Comparison of ENCODE assay signal across 8 cellular contexts in genomic region chr10:75165684-75166622, GRCh38. TPM values are rescaled to one million over a fixed set of nuclear protein-coding genes. Genes with fewer than 3 reads are reported as not detected.
DNase-seq lines count a peak whose midpoint lies in the region; ATAC-seq and TF ChIP-seq lines count a peak whose summit lies in the region.

No MANE protein-coding gene starts in this region.

- no peak overlapping the region for H3K27ac ChIP-seq in suprapubic skin

- in situ Hi-C loops in GM13976 (cut with MboI; ENCODE audit: low sequenced_read_pairs, unreplicated experiment), result no loop called here

- peaks cover 24% of the 10 kb centered on the region for H3K36me3 ChIP-seq in suprapubic skin

- TF ChIP-seq POLR2A in suprapubic skin (IDR thresholded peaks at IDR 0.05), result no peak

- ATAC-seq in GM21576 (IDR thresholded peaks at IDR 0.05; ENCODE audit: unreplicated experiment), result peak; percentile 87

- no peaks in the 10 kb centered on the region for H3K9me3 ChIP-seq in suprapubic skin

- H3K4me1 ChIP-seq in suprapubic skin, result no peaks in the 10 kb centered on the region

- DNase-seq in GM13976 (ENCODE audit: low spot score) (peak; percentile 75), M059J (ENCODE audit: low read depth) (peak; percentile 81), fibroblast of pulmonary artery (ENCODE audit: low read depth) (peak; percentile 51), suprapubic skin (ENCODE audit: low spot score in 2 of 2) (no peak), inferior parietal cortex (ENCODE audit: extremely low spot score) (no peak), OCI-M2 (lab: John Stamatoyannopoulos, UW; ENCODE audit: unreplicated experiment) (no peak)
- no peak for DNase-seq in stimulated activated naive CD4-positive, alpha-beta T cell treated with Interleukin-2 at 50 U/mL for 16 hours (lab: John Stamatoyannopoulos, UW)

- H3K27me3 ChIP-seq in suprapubic skin, result no peaks in the 10 kb centered on the region

- no peak overlapping the region for H3K4me3 ChIP-seq in fibroblast of pulmonary artery (replicated peaks; ENCODE audit: low read depth, low read length)
- no peak overlapping the region for H3K4me3 ChIP-seq in suprapubic skin

- TF ChIP-seq CTCF in GM13976 (IDR thresholded peaks at IDR 0.05; ENCODE audit: borderline replicate concordance, control extremely low read depth, extremely low read depth, insufficient read depth, missing control alignments) (no peak), fibroblast of pulmonary artery (IDR thresholded peaks at IDR 0.05; ENCODE audit: low read length, missing control alignments) (no peak), suprapubic skin (IDR thresholded peaks at IDR 0.05) (no peak)

- TF ChIP-seq EP300 in suprapubic skin (IDR thresholded peaks at IDR 0.05), result no peak

- WGBS in suprapubic skin, result 72% methylated on average over 2 of the region's 2 CpGs

RNA-seq across cellular contexts. Expression of gene VDAC2, which starts 44.6 kb away (rescaled TPM):
- 185 and 226 TPM in 2 replicates for total RNA-seq in M059J (2014; rRNA removed; shearing (Covaris generic))
- 100 to 1,000 TPM; 111 to 196 (median 146) TPM for total RNA-seq in suprapubic skin

RNA-seq across cellular contexts. Expression of gene SAMD8, which starts 54.5 kb away (rescaled TPM):
- total RNA-seq in M059J (2014; rRNA removed; shearing (Covaris generic)), result 13.0 and 24.5 TPM in 2 replicates
- total RNA-seq in suprapubic skin, result 10 to 100 TPM; 20.3 to 29.1 (median 22.8) TPM

Comparison
In these comparisons a context has a peak if more than half of its experiments do, and no peak if none do; other contexts are left out.
1. DNase-seq: peak in GM13976 (single experiment), M059J (single experiment) and fibroblast of pulmonary artery (single experiment); none in suprapubic skin (0 of 2), inferior parietal cortex (single experiment), stimulated activated naive CD4-positive, alpha-beta T cell treated with Interleukin-2 at 50 U/mL for 16 hours (single experiment) and OCI-M2 (single experiment).